ENCODE assay signal across 24 cellular contexts in genomic region chr7:39647816-39648215, GRCh38. TPM values are rescaled to one million over a fixed set of nuclear protein-coding genes. Genes with fewer than 3 reads are reported as not detected.
DNase-seq lines count a peak whose midpoint lies in the region; ATAC-seq and TF ChIP-seq lines count a peak whose summit lies in the region.
"Had no signal": no experiment of that assay in that cellular context is flagged by ENCODE, and none has a peak within 500 bp of the region (broad histone marks: within the 10 kb centered on the region; RNA-seq: fewer than 3 reads in every experiment).

No MANE protein-coding gene starts in this region.

- TF ChIP-seq CTCF in osteocyte (IDR thresholded peaks at IDR 0.05), result no peak
- no peak for TF ChIP-seq CTCF in gastrocnemius medialis (IDR thresholded peaks at IDR 0.05 in 4 of 5, conservative IDR thresholded peaks at IDR 0.05 in 1 of 5)

- peak overlapping the region; percentile 22 for H3K27ac Mint-ChIP-seq in activated T-cell treated with anti-CD3 and anti-CD28 coated beads, Interleukin-2, amount 50 U/mL, for 24 hours
- peak overlapping the region; percentile 28 for H3K27ac Mint-ChIP-seq in osteocyte (ENCODE audit: unreplicated experiment)
- H3K27ac Mint-ChIP-seq: H9; HFFc6; T-helper 1 cell treated with Interleukin-12 subunit alpha and Interleukin-12 subunit beta and Interleukin-4 antibody, amounts not matched to agents 30 μg/mL and 1 μg/mL, for 36 hours had no signal

- no peaks in the 10 kb centered on the region for H3K9me3 Mint-ChIP-seq in activated T-cell treated with anti-CD3 and anti-CD28 coated beads, Interleukin-2, amount 50 U/mL, for 24 hours
- no peaks in the 10 kb centered on the region for H3K9me3 Mint-ChIP-seq in osteocyte (ENCODE audit: unreplicated experiment)
- H3K9me3 Mint-ChIP-seq: CD8-positive, alpha-beta memory T cell; H9; HFFc6; IgD-negative memory B cell; T-helper 1 cell treated with Interleukin-12 subunit alpha and Interleukin-12 subunit beta and Interleukin-4 antibody, amounts not matched to agents 30 μg/mL and 1 μg/mL, for 36 hours had no signal

- peak; percentile 51 for ATAC-seq in GM21381 (IDR thresholded peaks at IDR 0.05; ENCODE audit: unreplicated experiment)
- peak; percentile 44 for ATAC-seq in HG02798 (IDR thresholded peaks at IDR 0.05; ENCODE audit: poor library complexity, unreplicated experiment)
- ATAC-seq in HG03521 (IDR thresholded peaks at IDR 0.05; ENCODE audit: unreplicated experiment), result no peak
- ATAC-seq in gastrocnemius medialis, result no peak

- H3K4me3 ChIP-seq in gastrocnemius medialis, result no peak overlapping the region
- H3K4me3 ChIP-seq: BLaER1 treated with 17β-estradiol and CSF1 and Interleukin-3, amounts not matched to agents 10 nM and 100 nM; GM23248; PC-9 had no signal

- H3K36me3 ChIP-seq in gastrocnemius medialis, result no peaks in the 10 kb centered on the region

- H3K27me3 ChIP-seq in gastrocnemius medialis, result no peaks in the 10 kb centered on the region
- H3K27me3 ChIP-seq: BLaER1 treated with 17β-estradiol and CSF1 and Interleukin-3, amounts not matched to agents 10 nM and 100 nM had no signal

- intact Hi-C loops in gastrocnemius medialis (cut with DNase I; ENCODE audit: low total_unique reads), result no loop called here

- TF ChIP-seq POLR2A in gastrocnemius medialis (IDR thresholded peaks at IDR 0.05), result no peak

- H3K36me3 Mint-ChIP-seq in activated T-cell treated with anti-CD3 and anti-CD28 coated beads, Interleukin-2, amount 50 U/mL, for 24 hours (ENCODE audit: low read depth), result peaks cover 38% of the 10 kb centered on the region
- peaks cover 4% of the 10 kb centered on the region for H3K36me3 Mint-ChIP-seq in osteocyte (ENCODE audit: unreplicated experiment)

- no peaks in the 10 kb centered on the region for H3K9me3 ChIP-seq in gastrocnemius medialis

- DNase-seq in activated T-cell treated with anti-CD3 and anti-CD28 coated beads, Interleukin-2, amount 50 U/mL, for 24 hours, result no peak
- DNase-seq in activated T-cell treated with anti-CD3 and anti-CD28 coated beads, Interleukin-2, amount 50 U/mL, for 1 hour, result no peak
- DNase-seq in osteocyte (ENCODE audit: extremely low spot score, unreplicated experiment), result no peak
- no peak for DNase-seq in gastrocnemius medialis
- DNase-seq in NCI-H82 (lab: John Stamatoyannopoulos, UW), result no peak
- DNase-seq: CD8-positive, alpha-beta memory T cell; DMS53; EL; GF-D8; GM23248; H9; HFFc6; NCI-H1694 treated with DMSO at 0.1 percent for 48 hours; NCI-H69; PC-9; RPMI8226; SHP77 had no signal

- no peak overlapping the region for H3K4me3 Mint-ChIP-seq in activated T-cell treated with anti-CD3 and anti-CD28 coated beads, Interleukin-2, amount 50 U/mL, for 24 hours
- no peak overlapping the region for H3K4me3 Mint-ChIP-seq in osteocyte (ENCODE audit: unreplicated experiment)
- H3K4me3 Mint-ChIP-seq: CD8-positive, alpha-beta memory T cell; H9; HFFc6; IgD-negative memory B cell; T-helper 1 cell treated with Interleukin-12 subunit alpha and Interleukin-12 subunit beta and Interleukin-4 antibody, amounts not matched to agents 30 μg/mL and 1 μg/mL, for 36 hours had no signal

- peaks cover 49 to 62% of the 10 kb centered on the region in 2 donors for H3K4me1 ChIP-seq in gastrocnemius medialis

- H3K27me3 Mint-ChIP-seq in activated T-cell treated with anti-CD3 and anti-CD28 coated beads, Interleukin-2, amount 50 U/mL, for 24 hours, result no peaks in the 10 kb centered on the region
- H3K27me3 Mint-ChIP-seq in osteocyte (ENCODE audit: unreplicated experiment), result no peaks in the 10 kb centered on the region
- H3K27me3 Mint-ChIP-seq: CD8-positive, alpha-beta memory T cell; IgD-negative memory B cell had no signal

- peaks cover 61% of the 10 kb centered on the region for H3K4me1 Mint-ChIP-seq in activated T-cell treated with anti-CD3 and anti-CD28 coated beads, Interleukin-2, amount 50 U/mL, for 24 hours (ENCODE audit: low read depth)
- peaks cover 31% of the 10 kb centered on the region for H3K4me1 Mint-ChIP-seq in osteocyte (ENCODE audit: unreplicated experiment)

- no peak overlapping the region for H3K27ac ChIP-seq in gastrocnemius medialis
- H3K27ac ChIP-seq: 22Rv1; BLaER1 treated with 17β-estradiol and CSF1 and Interleukin-3, amounts not matched to agents 10 nM and 100 nM; GM23248; PC-9 had no signal

- in situ Hi-C loops in gastrocnemius medialis (cut with MboI; ENCODE audit: low sequenced_read_pairs in 4 of 4), result no loop called here

RNA-seq across cellular contexts. Expression of gene RALA, which starts 24.4 kb away (rescaled TPM):
- total RNA-seq in osteocyte, result 30.5 and 34.3 TPM in 2 replicates
- total RNA-seq in gastrocnemius medialis, result 10 to 100 TPM in 3 of 4 donors, 1 to 10 TPM in 1; 9.2 to 11.6 (median 10.7) TPM

Comparison
In these comparisons a context has a peak if more than half of its experiments do, and no peak if none do; other contexts are left out.
1. ATAC-seq: peak in GM21381 (single experiment) and HG02798 (single experiment); none in HG03521 (single experiment) and gastrocnemius medialis (0 of 2).